In genomic region chr1:118250232-118250631, GRCh38 we compare ENCODE assay signal across 1 cellular context.
TF ChIP-seq lines count a peak whose summit lies in the region.

No MANE protein-coding gene starts in this region.

TF ChIP-seq in GM23338, 12 proteins besides CTCF, POLR2A, EP300 and RAD21 (continued from another document):
- no peak for TF ChIP-seq CREB1 (CRISPR knock-in tag; IDR thresholded peaks at IDR 0.05; ENCODE audit: low read depth)
- TF ChIP-seq ETS1 (IDR thresholded peaks at IDR 0.05): no peak
- TF ChIP-seq STAT1 (IDR thresholded peaks at IDR 0.05; ENCODE audit: unreplicated experiment): no peak
- TF ChIP-seq, protein P1, sequence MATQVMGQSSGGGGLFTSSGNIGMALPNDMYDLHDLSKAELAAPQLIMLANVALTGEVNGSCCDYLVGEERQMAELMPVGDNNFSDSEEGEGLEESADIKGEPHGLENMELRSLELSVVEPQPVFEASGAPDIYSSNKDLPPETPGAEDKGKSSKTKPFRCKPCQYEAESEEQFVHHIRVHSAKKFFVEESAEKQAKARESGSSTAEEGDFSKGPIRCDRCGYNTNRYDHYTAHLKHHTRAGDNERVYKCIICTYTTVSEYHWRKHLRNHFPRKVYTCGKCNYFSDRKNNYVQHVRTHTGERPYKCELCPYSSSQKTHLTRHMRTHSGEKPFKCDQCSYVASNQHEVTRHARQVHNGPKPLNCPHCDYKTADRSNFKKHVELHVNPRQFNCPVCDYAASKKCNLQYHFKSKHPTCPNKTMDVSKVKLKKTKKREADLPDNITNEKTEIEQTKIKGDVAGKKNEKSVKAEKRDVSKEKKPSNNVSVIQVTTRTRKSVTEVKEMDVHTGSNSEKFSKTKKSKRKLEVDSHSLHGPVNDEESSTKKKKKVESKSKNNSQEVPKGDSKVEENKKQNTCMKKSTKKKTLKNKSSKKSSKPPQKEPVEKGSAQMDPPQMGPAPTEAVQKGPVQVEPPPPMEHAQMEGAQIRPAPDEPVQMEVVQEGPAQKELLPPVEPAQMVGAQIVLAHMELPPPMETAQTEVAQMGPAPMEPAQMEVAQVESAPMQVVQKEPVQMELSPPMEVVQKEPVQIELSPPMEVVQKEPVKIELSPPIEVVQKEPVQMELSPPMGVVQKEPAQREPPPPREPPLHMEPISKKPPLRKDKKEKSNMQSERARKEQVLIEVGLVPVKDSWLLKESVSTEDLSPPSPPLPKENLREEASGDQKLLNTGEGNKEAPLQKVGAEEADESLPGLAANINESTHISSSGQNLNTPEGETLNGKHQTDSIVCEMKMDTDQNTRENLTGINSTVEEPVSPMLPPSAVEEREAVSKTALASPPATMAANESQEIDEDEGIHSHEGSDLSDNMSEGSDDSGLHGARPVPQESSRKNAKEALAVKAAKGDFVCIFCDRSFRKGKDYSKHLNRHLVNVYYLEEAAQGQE (IDR thresholded peaks at IDR 0.05; ENCODE audit: unreplicated experiment): no peak
- TF ChIP-seq POLR2AphosphoS5 (IDR thresholded peaks at IDR 0.05; ENCODE audit: low read depth): no peak
- TF ChIP-seq ZNF114 (CRISPR knock-in tag; IDR thresholded peaks at IDR 0.05): no peak
- TF ChIP-seq JUNB (IDR thresholded peaks at IDR 0.05; ENCODE audit: unreplicated experiment): no peak
